In genomic region chr5:112795944-112796678, GRCh38 we compare ENCODE assay signal across 15 cellular contexts. TPM values are rescaled to one million over a fixed set of nuclear protein-coding genes. Genes with fewer than 3 reads are reported as not detected.
A peak's percentile ranks its signal among the peaks of the same experiment; 100 is the strongest.
DNase-seq lines count a peak whose midpoint lies in the region; ATAC-seq and TF ChIP-seq lines count a peak whose summit lies in the region.
"Had no signal": no experiment of that assay in that cellular context is flagged by ENCODE, and none has a peak within 500 bp of the region (broad histone marks: within the 10 kb centered on the region; RNA-seq: fewer than 3 reads in every experiment).

No MANE protein-coding gene starts in this region.

- peaks cover 21% of the 10 kb centered on the region for H3K4me1 ChIP-seq in BLaER1
- peaks cover 15% of the 10 kb centered on the region for H3K4me1 ChIP-seq in H9 (ENCODE audit: insufficient read depth, low read length)
- H3K4me1 ChIP-seq in OCI-LY3 (ENCODE audit: low read length) = peaks cover 13% of the 10 kb centered on the region
- peaks cover 15% of the 10 kb centered on the region for H3K4me1 ChIP-seq in endodermal cell (ENCODE audit: control insufficient read depth, insufficient read depth, low read length)
- H3K4me1 ChIP-seq: tibial artery had no signal

- H3K9me3 ChIP-seq in BLaER1 = no peaks in the 10 kb centered on the region
- no peaks in the 10 kb centered on the region for H3K9me3 ChIP-seq in H9 (ENCODE audit: control insufficient read depth, low read depth, low read length)
- no peaks in the 10 kb centered on the region for H3K9me3 ChIP-seq in OCI-LY3 (ENCODE audit: insufficient read depth, low read length)
- H3K9me3 ChIP-seq in endodermal cell (ENCODE audit: control insufficient read depth, low read length) = no peaks in the 10 kb centered on the region
- H3K9me3 ChIP-seq: tibial artery had no signal

- H3K27ac Mint-ChIP-seq in H9 (peak overlapping the region; percentile 35 to 94 (median 92)), endodermal cell (no peak overlapping the region)
- H3K27ac Mint-ChIP-seq: activated CD4-positive, alpha-beta memory T cell treated with anti-CD3 and anti-CD28 coated beads, Interleukin-2, amount 10 ng/mL, durations not matched to agents 7 days and 5 days; activated naive CD8-positive, alpha-beta T cell; mesothelial cell of epicardium had no signal

- H3K79me1 ChIP-seq in H9 (ENCODE audit: insufficient read depth, low read depth, low read length, poor library complexity, severe bottlenecking) = no peaks in the 10 kb centered on the region

- H4K91ac ChIP-seq in H9 (ENCODE audit: insufficient read length, low read depth, low read length) = no peak overlapping the region

- no peak overlapping the region for H3T11ph ChIP-seq in H9 (ENCODE audit: low read length)

- no peak overlapping the region for H3K56ac ChIP-seq in H9 (ENCODE audit: insufficient read length, low read depth, low read length)

- ATAC-seq in GM19324 (IDR thresholded peaks at IDR 0.05; ENCODE audit: low FRiP score, unreplicated experiment) = no peak
- ATAC-seq in GM21360 (IDR thresholded peaks at IDR 0.05; ENCODE audit: unreplicated experiment) = no peak
- ATAC-seq: SK-N-SH treated with all-trans-retinoic acid at 6 μM for 48 hours had no signal

- H3K36me3 ChIP-seq in BLaER1 (peaks cover 74% of the 10 kb centered on the region), OCI-LY3 (replicated peaks; ENCODE audit: low read depth, low read length) (peaks cover 4% of the 10 kb centered on the region), endodermal cell (ENCODE audit: control insufficient read depth, insufficient read depth, low read length) (peaks cover 88% of the 10 kb centered on the region)

- H4K20me1 ChIP-seq in BLaER1 (no peaks in the 10 kb centered on the region), H9 (ENCODE audit: control insufficient read depth, insufficient read depth, insufficient read length) (no peaks in the 10 kb centered on the region), OCI-LY3 (ENCODE audit: insufficient read depth, low read length) (no peaks in the 10 kb centered on the region)

- H2BK120ac ChIP-seq in H9 (ENCODE audit: low read depth, low read length, poor library complexity, severe bottlenecking) = no peak overlapping the region

- H2BK12ac ChIP-seq in H9 (ENCODE audit: insufficient read length, low read depth, low read length) = no peak overlapping the region

- H3K27me3 ChIP-seq in BLaER1 (no peaks in the 10 kb centered on the region), H9 (ENCODE audit: insufficient read depth, low read length) (no peaks in the 10 kb centered on the region), OCI-LY3 (ENCODE audit: low read depth, low read length) (no peaks in the 10 kb centered on the region), endodermal cell (ENCODE audit: control insufficient read depth, insufficient read depth, low read length, poor library complexity, severe bottlenecking) (no peaks in the 10 kb centered on the region)
- H3K27me3 ChIP-seq: tibial artery had no signal

- H3K4ac ChIP-seq in H9 (ENCODE audit: low read depth, low read length) = no peak overlapping the region

- H3K23ac ChIP-seq in H9 (ENCODE audit: insufficient read length, low read depth, low read length) = no peak overlapping the region

- H2BK5ac ChIP-seq in H9 (ENCODE audit: insufficient read length, low read length) = no peak overlapping the region

- peak overlapping the region; percentile 11 to 16; a peak in 3 of 5 replicates for H3K4me3 Mint-ChIP-seq in H9
- H3K4me3 Mint-ChIP-seq in endodermal cell = no peak overlapping the region
- H3K4me3 Mint-ChIP-seq: activated CD4-positive, alpha-beta memory T cell treated with anti-CD3 and anti-CD28 coated beads, Interleukin-2, amount 10 ng/mL, durations not matched to agents 7 days and 5 days; activated naive CD8-positive, alpha-beta T cell; mesothelial cell of epicardium had no signal

- H3K18ac ChIP-seq in H9 (ENCODE audit: insufficient read length, low read depth, low read length) = no peak overlapping the region

- H3K27ac ChIP-seq in BLaER1 (no peak overlapping the region), H9 (ENCODE audit: insufficient read length, low read depth, low read length) (peak overlapping the region; percentile 87), OCI-LY3 (ENCODE audit: low read length) (no peak overlapping the region), endodermal cell (ENCODE audit: low read depth, low read length) (peak overlapping the region; percentile 12)
- H3K27ac ChIP-seq: tibial artery had no signal

- no peak overlapping the region for H2AK5ac ChIP-seq in H9 (ENCODE audit: insufficient read length, low read length)

- H3K4me2 ChIP-seq in BLaER1 = peak overlapping the region; percentile 46
- H3K4me2 ChIP-seq in H9 (ENCODE audit: insufficient read depth, insufficient read length, low read length) = peak overlapping the region; percentile 32
- peak overlapping the region; percentile 38 for H3K4me2 ChIP-seq in OCI-LY3 (ENCODE audit: low read length)

- H3K4me1 Mint-ChIP-seq in H9 (peaks cover 50 to 52% of the 10 kb centered on the region in 2 experiments), endodermal cell (peaks cover 37% of the 10 kb centered on the region)
- H3K4me1 Mint-ChIP-seq: activated CD4-positive, alpha-beta memory T cell treated with anti-CD3 and anti-CD28 coated beads, Interleukin-2, amount 10 ng/mL, durations not matched to agents 7 days and 5 days had no signal

- H4K5ac ChIP-seq in H9 (ENCODE audit: insufficient read length, low read depth, low read length) = no peak overlapping the region

- no peak overlapping the region for H4K8ac ChIP-seq in H9 (replicated peaks; ENCODE audit: insufficient read length, low read depth, low read length)

- no peak overlapping the region for H2BK20ac ChIP-seq in H9 (ENCODE audit: low read depth, low read length, poor library complexity, severe bottlenecking)

- H3K36me3 Mint-ChIP-seq in H9 (ENCODE audit: insufficient read depth in 1 of 3, low read depth in 3 of 3) (peaks cover 14 to 26% (median 17%) of the 10 kb centered on the region in 3 experiments; a peak in 6 of 7 replicates), endodermal cell (ENCODE audit: low read depth) (peaks cover 61% of the 10 kb centered on the region)

- H3K79me2 ChIP-seq in H9 (ENCODE audit: insufficient read depth, low read length) (no peaks in the 10 kb centered on the region), OCI-LY3 (ENCODE audit: low read length) (no peaks in the 10 kb centered on the region)

- DNase-seq in H9 (no peak), endodermal cell (no peak), SK-N-DZ (ENCODE audit: low spot score) (no peak), NCI-H2227 (lab: John Stamatoyannopoulos, UW; ENCODE audit: unreplicated experiment) (no peak)
- DNase-seq: activated CD4-positive, alpha-beta memory T cell treated with anti-CD3 and anti-CD28 coated beads, Interleukin-2, amount 10 ng/mL, durations not matched to agents 7 days and 5 days; effector memory CD4-positive, alpha-beta T cell; hippocampal formation; tibial artery had no signal

- H3K9ac ChIP-seq in BLaER1 (no peak overlapping the region), H9 (ENCODE audit: extremely low read depth, insufficient read length, low read length) (no peak overlapping the region), OCI-LY3 (ENCODE audit: low read length) (no peak overlapping the region), endodermal cell (ENCODE audit: extremely low read depth, low read length, poor library complexity, severe bottlenecking) (no peak overlapping the region)

- peaks cover 2% of the 10 kb centered on the region for H3K23me2 ChIP-seq in H9 (ENCODE audit: insufficient read length, low read depth, low read length, poor library complexity, severe bottlenecking)

- H3K14ac ChIP-seq in H9 (ENCODE audit: insufficient read depth, low read length) = no peak overlapping the region

- H3K27me3 Mint-ChIP-seq in H9 (ENCODE audit: low read depth) (no peaks in the 10 kb centered on the region), endodermal cell (ENCODE audit: insufficient read depth) (no peaks in the 10 kb centered on the region)
- H3K27me3 Mint-ChIP-seq: activated CD4-positive, alpha-beta memory T cell treated with anti-CD3 and anti-CD28 coated beads, Interleukin-2, amount 10 ng/mL, durations not matched to agents 7 days and 5 days; activated naive CD8-positive, alpha-beta T cell had no signal

- TF ChIP-seq CTCF in H9 (conservative IDR thresholded peaks at IDR 0.05) = no peak
- TF ChIP-seq CTCF in OCI-LY3 (IDR thresholded peaks at IDR 0.05; ENCODE audit: low read depth, low read length) = no peak
- no peak for TF ChIP-seq CTCF in endodermal cell (conservative IDR thresholded peaks at IDR 0.05)

- WGBS in H9 (ENCODE audit: extremely low coverage, insufficient read length, low lambda C conversion rate) = no CpG with 5 or more reads among the region's 2 CpGs
- 71% methylated on average over 2 of the region's 2 CpGs; no CpG with 5 or more reads in 1 of the 2 experiments for WGBS in endodermal cell (ENCODE audit: insufficient coverage in 1 of 2, insufficient read length in 1 of 2), 2 experiments

- H2BK15ac ChIP-seq in H9 (ENCODE audit: low read depth, low read length) = no peak overlapping the region

- H3K4me3 ChIP-seq in BLaER1 = no peak overlapping the region
- H3K4me3 ChIP-seq in OCI-LY3 (ENCODE audit: low read length) = no peak overlapping the region
- peak overlapping the region; percentile 24 for H3K4me3 ChIP-seq in endodermal cell (ENCODE audit: low read length)
- H3K4me3 ChIP-seq: tibial artery had no signal

- H3K9me3 Mint-ChIP-seq in H9 = no peaks in the 10 kb centered on the region
- no peaks in the 10 kb centered on the region for H3K9me3 Mint-ChIP-seq in endodermal cell
- H3K9me3 Mint-ChIP-seq: activated CD4-positive, alpha-beta memory T cell treated with anti-CD3 and anti-CD28 coated beads, Interleukin-2, amount 10 ng/mL, durations not matched to agents 7 days and 5 days had no signal

- H2AFZ ChIP-seq in H9 (ENCODE audit: low read length) (no peak overlapping the region), OCI-LY3 (ENCODE audit: low read depth, low read length) (no peak overlapping the region)

RNA-seq across cellular contexts. Expression of gene APC, which starts 58.4 kb away (rescaled TPM):
- 28.1 and 29.3 TPM in 2 replicates for total RNA-seq in H9 (2021)
- 10 to 100 TPM; 66.3 to 87.6 TPM for total RNA-seq in endodermal cell
- polyA plus RNA-seq in endodermal cell (2013, experiment 1 of 2) = 26.3 TPM
- 33.6 TPM for polyA plus RNA-seq in endodermal cell (2013, experiment 2 of 2)
- 12.7 and 21.0 TPM in 2 replicates for polyA plus RNA-seq in SK-N-DZ (2014; cell fraction: cytosol; rRNA removed)
- 8.9 and 17.0 TPM in 2 replicates for polyA plus RNA-seq in SK-N-DZ (2014; cell fraction: nucleus; rRNA removed)

Comparison
In these comparisons a context has a peak if more than half of its experiments do, and no peak if none do; other contexts are left out.
1. H3K27ac ChIP-seq: peak in H9 (single experiment) and endodermal cell (single experiment); none in BLaER1 (single experiment) and OCI-LY3 (single experiment).
2. Peak in every context shown above with its lines, with median percentiles within 50 percentile points of each other: H3K4me2 ChIP-seq.